Comparison of ENCODE assay signal across 8 cellular contexts in genomic region chr12:53493610-53494391, GRCh38. TPM values are rescaled to one million over a fixed set of nuclear protein-coding genes. Genes with fewer than 3 reads are reported as not detected.
DNase-seq lines count a peak whose midpoint lies in the region; ATAC-seq and TF ChIP-seq lines count a peak whose summit lies in the region.

No MANE protein-coding gene starts in this region.

- no peak for TF ChIP-seq CTCF in CD14-positive monocyte (IDR thresholded peaks at IDR 0.05)
- TF ChIP-seq CTCF in colonic mucosa (IDR thresholded peaks at IDR 0.05): no peak
- no peak for TF ChIP-seq CTCF in natural killer cell (IDR thresholded peaks at IDR 0.05)

- H3K27me3 Mint-ChIP-seq in CD14-positive monocyte (ENCODE audit: low read depth in 3 of 3) (peaks cover 0 to 2% (median 0%) of the 10 kb centered on the region in 3 donors), natural killer cell (ENCODE audit: low read depth in 2 of 2) (no peaks in the 10 kb centered on the region)

- H3K9me3 Mint-ChIP-seq in CD14-positive monocyte: no peaks in the 10 kb centered on the region
- no peaks in the 10 kb centered on the region for H3K9me3 Mint-ChIP-seq in natural killer cell

- H3K9me3 ChIP-seq in Karpas-422 (ENCODE audit: low read length): no peaks in the 10 kb centered on the region
- no peaks in the 10 kb centered on the region for H3K9me3 ChIP-seq in colonic mucosa

- peak overlapping the region; percentile 67 for H3K27ac ChIP-seq in Karpas-422 (ENCODE audit: low read length)
- H3K27ac ChIP-seq in colonic mucosa: peak overlapping the region; percentile 79

- DNase-seq in CD14-positive monocyte (ENCODE audit: low spot score) (no peak), Karpas-422 (no peak), colonic mucosa (no peak), natural killer cell (no peak), AG08396 (ENCODE audit: low spot score) (no peak)
- no peak for DNase-seq in stimulated activated CD4-positive, alpha-beta T cell treated with anti-CD3 and anti-CD28 coated beads, Interleukin-2, amount 100 ng/mL, for 48 hours

- H3K9me2 ChIP-seq in Karpas-422 (replicated peaks; ENCODE audit: insufficient read depth, low read length): no peaks in the 10 kb centered on the region

- H2AFZ ChIP-seq in Karpas-422 (ENCODE audit: low read length): peak overlapping the region; percentile 90; the same call in 1 of the 2 replicates

- no peaks in the 10 kb centered on the region for H3K36me3 ChIP-seq in Karpas-422 (ENCODE audit: insufficient read depth, low read length)
- H3K36me3 ChIP-seq in colonic mucosa: no peaks in the 10 kb centered on the region

- ATAC-seq in natural killer cell: no peak
- no peak for ATAC-seq in GM19328 (IDR thresholded peaks at IDR 0.05; ENCODE audit: unreplicated experiment)
- no peak for ATAC-seq in HG02840 (IDR thresholded peaks at IDR 0.05; ENCODE audit: low FRiP score, unreplicated experiment)

- H3K27me3 ChIP-seq in Karpas-422 (ENCODE audit: low read length) (no peaks in the 10 kb centered on the region), colonic mucosa (no peaks in the 10 kb centered on the region)

- H3K27ac Mint-ChIP-seq in CD14-positive monocyte (peak overlapping the region; percentile 80 to 93 (median 88)), natural killer cell (peak overlapping the region; percentile 87 to 98)

- intact Hi-C loops in CD14-positive monocyte (cut with micrococcal nuclease): no loop called here
- intact Hi-C loops in colonic mucosa (cut with DNase I): no loop called here
- intact Hi-C loops in natural killer cell (cut with micrococcal nuclease): loop anchor here (1.0 kb wide), 1 partner anchor 8 kb away; the partner anchor contains the start of gene TARBP2

- H3K36me3 Mint-ChIP-seq in CD14-positive monocyte (no peaks in the 10 kb centered on the region), natural killer cell (no peaks in the 10 kb centered on the region)

- H3K9ac ChIP-seq in Karpas-422 (ENCODE audit: low read length) (peak overlapping the region; percentile 78), colonic mucosa (ENCODE audit: low read depth in 2 of 2, low read length in 2 of 2) (peak overlapping the region; percentile 82 to 83)

- peak overlapping the region; percentile 82 to 95 for H3K4me3 Mint-ChIP-seq in CD14-positive monocyte
- H3K4me3 Mint-ChIP-seq in natural killer cell: peak overlapping the region; percentile 87

- H4K20me1 ChIP-seq in Karpas-422 (ENCODE audit: insufficient read depth, low read depth, low read length): no peaks in the 10 kb centered on the region

- H3K79me2 ChIP-seq in Karpas-422 (ENCODE audit: low read length): peaks cover 20% of the 10 kb centered on the region

- peak overlapping the region; percentile 79 for H3K4me3 ChIP-seq in Karpas-422 (ENCODE audit: low read length)
- peak overlapping the region; percentile 58 for H3K4me3 ChIP-seq in colonic mucosa

- peaks cover 46% of the 10 kb centered on the region for H3K4me1 Mint-ChIP-seq in CD14-positive monocyte
- peaks cover 24 to 36% of the 10 kb centered on the region in 2 donors for H3K4me1 Mint-ChIP-seq in natural killer cell

- H3K4me1 ChIP-seq in Karpas-422 (ENCODE audit: low read length) (peaks cover 50% of the 10 kb centered on the region), colonic mucosa (peaks cover 8% of the 10 kb centered on the region)

- H3K4me2 ChIP-seq in Karpas-422 (ENCODE audit: low read depth, low read length, poor library complexity, severe bottlenecking): peak overlapping the region; percentile 88

RNA-seq across cellular contexts. Expression of gene MAP3K12, which starts 5.5 kb away (rescaled TPM):
- 1 to 10 TPM; 1.7 to 2.0 TPM for polyA plus RNA-seq in CD14-positive monocyte
- total RNA-seq in Karpas-422 (2014; rRNA removed; shearing (Covaris generic); ENCODE audit: low replicate concordance): 21.9 and 24.8 TPM in 2 replicates
- total RNA-seq in colonic mucosa: 1 to 10 TPM; 3.2 to 3.8 TPM
- 10 to 100 TPM; 15.3 to 21.8 (median 21.8) TPM for total RNA-seq in natural killer cell

RNA-seq across cellular contexts. Expression of gene TARBP2, which starts 7.3 kb away (rescaled TPM):
- 10 to 100 TPM; 16.6 to 24.4 TPM for polyA plus RNA-seq in CD14-positive monocyte
- total RNA-seq in Karpas-422 (2014; rRNA removed; shearing (Covaris generic); ENCODE audit: low replicate concordance): 37.0 and 65.7 TPM in 2 replicates
- total RNA-seq in colonic mucosa (10 to 100 TPM; 20.7 to 36.9 TPM), natural killer cell (10 to 100 TPM; 23.8 to 35.1 (median 33.7) TPM)

RNA-seq across cellular contexts. Expression of gene NPFF, which starts 13.5 kb away (rescaled TPM):
- not detected for polyA plus RNA-seq in CD14-positive monocyte
- 1.0 TPM in 1 of 2 replicates, not detected in the other for total RNA-seq in Karpas-422 (2014; rRNA removed; shearing (Covaris generic); ENCODE audit: low replicate concordance)
- total RNA-seq in colonic mucosa (not detected), natural killer cell (not detected)

RNA-seq across cellular contexts. Expression of gene PCBP2, which starts 41.9 kb away (rescaled TPM):
- polyA plus RNA-seq in CD14-positive monocyte: 10 to 100 TPM; 79.6 to 81.9 TPM
- 340 and 447 TPM in 2 replicates for total RNA-seq in Karpas-422 (2014; rRNA removed; shearing (Covaris generic); ENCODE audit: low replicate concordance)
- total RNA-seq in colonic mucosa: 100 to 1,000 TPM; 579 to 596 TPM
- total RNA-seq in natural killer cell: 1,000 to 10,000 TPM in 1 of 3 donors, 100 to 1,000 TPM in 2; 910 to 1,083 (median 943) TPM

RNA-seq across cellular contexts. Expression of gene PRR13, which starts 52.3 kb away (rescaled TPM):
- 100 to 1,000 TPM; 591 to 670 TPM for polyA plus RNA-seq in CD14-positive monocyte
- total RNA-seq in Karpas-422 (2014; rRNA removed; shearing (Covaris generic); ENCODE audit: low replicate concordance): 112 and 139 TPM in 2 replicates
- 100 to 1,000 TPM; 331 to 504 TPM for total RNA-seq in colonic mucosa
- total RNA-seq in natural killer cell: 100 to 1,000 TPM; 214 to 233 (median 231) TPM
